1 cellular context compared by ENCODE assay signal in the genomic region with DNA sequence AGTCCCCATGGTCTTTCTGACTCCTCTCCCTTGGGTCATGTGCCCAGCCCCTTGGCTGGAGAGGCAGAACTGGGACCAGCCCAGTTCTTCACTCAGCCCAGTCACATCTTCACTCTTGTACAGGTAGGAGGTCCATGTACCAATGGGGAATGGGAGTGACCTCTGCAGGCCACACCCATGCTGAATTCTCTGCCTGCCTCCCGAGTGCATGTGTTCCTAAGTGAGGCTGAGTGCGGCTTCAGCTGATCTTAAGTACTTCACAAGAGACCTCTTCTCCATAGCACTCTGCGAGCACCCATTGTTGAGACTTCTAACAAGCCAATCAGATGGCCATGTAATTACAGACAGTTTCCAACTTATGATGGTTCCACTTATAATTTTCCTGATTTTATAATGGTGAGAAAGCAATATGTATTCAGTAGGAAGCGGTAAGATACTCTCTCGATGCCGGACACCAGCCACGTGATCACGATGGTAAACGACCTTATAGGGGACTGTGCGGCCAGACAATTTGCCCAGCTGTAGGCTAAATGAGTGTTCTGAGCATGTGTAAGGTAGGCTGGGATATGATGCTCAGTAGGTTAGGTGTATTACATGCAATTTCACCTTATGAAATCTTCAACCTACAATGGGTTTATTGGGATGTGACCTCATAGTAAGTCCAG.
TF ChIP-seq lines count a peak whose summit lies in the region.

No MANE protein-coding gene starts in this region.

TF ChIP-seq in GM12878, 131 proteins besides CTCF, POLR2A, EP300 and RAD21 (continued from another document):
- TF ChIP-seq, protein P1, sequence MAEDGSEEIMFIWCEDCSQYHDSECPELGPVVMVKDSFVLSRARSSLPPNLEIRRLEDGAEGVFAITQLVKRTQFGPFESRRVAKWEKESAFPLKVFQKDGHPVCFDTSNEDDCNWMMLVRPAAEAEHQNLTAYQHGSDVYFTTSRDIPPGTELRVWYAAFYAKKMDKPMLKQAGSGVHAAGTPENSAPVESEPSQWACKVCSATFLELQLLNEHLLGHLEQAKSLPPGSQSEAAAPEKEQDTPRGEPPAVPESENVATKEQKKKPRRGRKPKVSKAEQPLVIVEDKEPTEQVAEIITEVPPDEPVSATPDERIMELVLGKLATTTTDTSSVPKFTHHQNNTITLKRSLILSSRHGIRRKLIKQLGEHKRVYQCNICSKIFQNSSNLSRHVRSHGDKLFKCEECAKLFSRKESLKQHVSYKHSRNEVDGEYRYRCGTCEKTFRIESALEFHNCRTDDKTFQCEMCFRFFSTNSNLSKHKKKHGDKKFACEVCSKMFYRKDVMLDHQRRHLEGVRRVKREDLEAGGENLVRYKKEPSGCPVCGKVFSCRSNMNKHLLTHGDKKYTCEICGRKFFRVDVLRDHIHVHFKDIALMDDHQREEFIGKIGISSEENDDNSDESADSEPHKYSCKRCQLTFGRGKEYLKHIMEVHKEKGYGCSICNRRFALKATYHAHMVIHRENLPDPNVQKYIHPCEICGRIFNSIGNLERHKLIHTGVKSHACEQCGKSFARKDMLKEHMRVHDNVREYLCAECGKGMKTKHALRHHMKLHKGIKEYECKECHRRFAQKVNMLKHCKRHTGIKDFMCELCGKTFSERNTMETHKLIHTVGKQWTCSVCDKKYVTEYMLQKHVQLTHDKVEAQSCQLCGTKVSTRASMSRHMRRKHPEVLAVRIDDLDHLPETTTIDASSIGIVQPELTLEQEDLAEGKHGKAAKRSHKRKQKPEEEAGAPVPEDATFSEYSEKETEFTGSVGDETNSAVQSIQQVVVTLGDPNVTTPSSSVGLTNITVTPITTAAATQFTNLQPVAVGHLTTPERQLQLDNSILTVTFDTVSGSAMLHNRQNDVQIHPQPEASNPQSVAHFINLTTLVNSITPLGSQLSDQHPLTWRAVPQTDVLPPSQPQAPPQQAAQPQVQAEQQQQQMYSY (CRISPR knock-in tag; IDR thresholded peaks at IDR 0.05) = no peak
